In the genomic region with DNA sequence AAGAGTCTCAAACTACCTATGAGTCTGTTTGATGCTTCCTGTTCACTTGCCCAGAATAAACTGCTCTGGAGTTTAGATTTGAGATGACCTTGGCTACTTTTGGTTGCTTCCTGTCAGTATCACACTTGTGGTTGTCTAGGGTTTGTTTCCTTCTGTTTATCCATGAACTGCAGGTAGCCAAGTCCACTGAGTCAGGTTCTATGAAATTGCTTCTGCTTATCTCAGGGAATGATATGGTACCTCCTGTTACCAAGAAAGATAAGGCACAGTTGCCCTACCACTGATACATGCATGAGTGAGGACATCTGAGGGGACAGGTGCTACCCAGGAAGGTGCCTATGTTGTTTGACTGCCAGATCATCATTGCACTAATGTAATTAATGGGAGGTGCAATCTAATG, we compare ENCODE assay signal across 26 cellular contexts.
"Had no signal": no experiment of that assay in that cellular context is flagged by ENCODE, and none has a peak within 500 bp of the region (broad histone marks: within the 10 kb centered on the region; RNA-seq: fewer than 3 reads in every experiment).

No MANE protein-coding gene starts in this region.

- H3K27me3 Mint-ChIP-seq: activated naive CD8-positive, alpha-beta T cell treated with anti-CD3 and anti-CD28 coated beads for 36 hours; progenitor cell of endocrine pancreas had no signal

- H3K4me1 ChIP-seq: left lung, spleen, tibial artery had no signal

- DNase-seq: activated B cell treated with CpG ODN at 0.5 μM for 24 hours; activated CD4-positive, alpha-beta memory T cell treated with anti-CD3 and anti-CD28 coated beads for 36 hours; activated CD4-positive, alpha-beta T cell treated with anti-CD3 and anti-CD28 coated beads for 4 hours; activated naive CD4-positive, alpha-beta T cell treated with Interleukin-2 at 50 U/mL for 16 hours; activated naive CD8-positive, alpha-beta T cell treated with anti-CD3 and anti-CD28 coated beads for 36 hours; activated T-cell treated with anti-CD3 and anti-CD28 coated beads, Interleukin-2, amount 50 U/mL, for 48 hours; anterior cingulate cortex; caudate nucleus; effector CD4-positive, alpha-beta T cell; foreskin fibroblast; hippocampal formation; kidney glomerular epithelial cell; left lung; mammary epithelial cell; natural killer cell; retina; spleen; stimulated activated CD4-positive, alpha-beta T cell treated with anti-CD3 and anti-CD28 coated beads, Interleukin-4, amount 100 ng/mL, for 24 hours; stimulated activated naive CD4-positive, alpha-beta T cell treated with Interleukin-2 at 50 U/mL for 16 hours; substantia nigra; T-cell; tibial artery had no signal

- H3K27ac Mint-ChIP-seq: activated B cell treated with CpG ODN at 0.5 μM for 24 hours; activated CD4-positive, alpha-beta memory T cell treated with anti-CD3 and anti-CD28 coated beads for 36 hours; activated naive CD8-positive, alpha-beta T cell treated with anti-CD3 and anti-CD28 coated beads for 36 hours; brain; dendritic cell treated with granulocyte-macrophage colony-stimulating factor and Interleukin-4, amounts not matched to agents 40 ng/mL and 50 ng/mL, for 4 days; mesothelial cell of epicardium; natural killer cell; progenitor cell of endocrine pancreas; T-cell had no signal

- H3K27ac ChIP-seq: left lung, spleen, tibial artery had no signal

- H3K27me3 ChIP-seq: left lung, spleen, tibial artery had no signal

- H3K4me1 Mint-ChIP-seq: activated B cell treated with CpG ODN at 0.5 μM for 24 hours; activated naive CD8-positive, alpha-beta T cell treated with anti-CD3 and anti-CD28 coated beads for 36 hours; brain; natural killer cell; T-cell had no signal

- H3K4me3 ChIP-seq: left lung, spleen, tibial artery had no signal

- H3K36me3 ChIP-seq: left lung, spleen, tibial artery had no signal

- H3K4me3 Mint-ChIP-seq: activated B cell treated with CpG ODN at 0.5 μM for 24 hours; activated CD4-positive, alpha-beta memory T cell treated with anti-CD3 and anti-CD28 coated beads for 36 hours; activated naive CD8-positive, alpha-beta T cell treated with anti-CD3 and anti-CD28 coated beads for 36 hours; brain; dendritic cell treated with granulocyte-macrophage colony-stimulating factor and Interleukin-4, amounts not matched to agents 40 ng/mL and 50 ng/mL, for 4 days; mesothelial cell of epicardium; natural killer cell; T-cell had no signal

- H3K36me3 Mint-ChIP-seq: activated CD4-positive, alpha-beta memory T cell treated with anti-CD3 and anti-CD28 coated beads for 36 hours; activated naive CD8-positive, alpha-beta T cell treated with anti-CD3 and anti-CD28 coated beads for 36 hours; brain; mesothelial cell of epicardium; natural killer cell; T-cell had no signal
